8 cellular contexts compared by ENCODE assay signal in the genomic region with DNA sequence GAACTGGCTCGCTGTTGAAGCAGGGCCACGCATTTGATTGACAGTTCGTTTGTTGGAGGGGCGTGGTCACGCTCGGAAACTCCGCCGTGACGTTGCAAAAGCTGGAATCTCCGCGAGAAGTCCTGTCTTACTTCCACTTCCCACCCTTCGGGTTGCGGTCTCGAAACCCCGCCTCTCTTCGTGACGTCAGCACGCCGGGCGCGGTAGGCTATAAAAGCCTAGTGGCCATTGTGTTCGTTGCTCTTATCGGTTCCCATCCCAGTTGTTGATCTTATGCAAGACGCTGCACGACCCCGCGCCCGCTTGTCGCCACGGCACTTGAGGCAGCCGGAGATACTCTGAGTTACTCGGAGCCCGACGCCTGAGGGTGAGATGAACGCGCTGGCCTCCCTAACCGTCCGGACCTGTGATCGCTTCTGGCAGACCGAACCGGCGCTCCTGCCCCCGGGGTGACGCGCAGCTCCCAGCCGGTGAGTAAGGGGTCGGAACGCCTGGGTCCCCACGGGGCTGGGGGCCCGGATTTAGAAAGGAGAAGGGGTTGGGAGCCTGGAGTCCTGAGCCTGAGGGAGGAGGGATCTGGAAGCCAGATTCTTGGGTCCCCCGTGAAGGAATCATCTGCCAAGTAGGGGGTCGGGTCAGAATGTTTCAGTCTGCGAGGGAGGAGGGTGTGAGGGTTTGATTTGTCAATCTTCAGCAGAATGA. TPM values are rescaled to one million over a fixed set of nuclear protein-coding genes. Genes with fewer than 3 reads are reported as not detected.
DNase-seq lines count a peak whose midpoint lies in the region; ATAC-seq and FAIRE-seq lines count a peak whose summit lies in the region.

A gene (plus strand): TSS at position 240 of the 702 bp plus-strand sequence. CDS start 813 bp downstream, outside the sequence.

- peaks cover 0 to 5% (median 0%) of the 10 kb centered on the region in 5 donors for H3K9me3 Mint-ChIP-seq in CD8-positive, alpha-beta memory T cell

- H2AFZ ChIP-seq in Karpas-422 (ENCODE audit: low read length): peak within 1 kb of the TSS; percentile 58

- 0 to 1% methylated on average over 53 of the region's 53 CpGs for WGBS in esophagus, 2 donors

- peaks cover 32% of the 10 kb centered on the region for H3K4me1 ChIP-seq in CD8-positive, alpha-beta memory T cell (ENCODE audit: insufficient read depth, low read length)
- H3K4me1 ChIP-seq in Karpas-422 (ENCODE audit: low read length) (peaks cover 38% of the 10 kb centered on the region), esophagus (ENCODE audit: control insufficient read depth in 2 of 2, insufficient read depth in 2 of 2, low read length in 1 of 2) (peaks cover 10 to 13% of the 10 kb centered on the region in 2 donors), mucosa of rectum (ENCODE audit: control insufficient read depth in 2 of 2, insufficient read depth in 2 of 2, low read length in 2 of 2) (peaks cover 37 to 45% of the 10 kb centered on the region in 2 donors)

- H3K4me2 ChIP-seq in Karpas-422 (ENCODE audit: low read depth, low read length, poor library complexity, severe bottlenecking): peak within 1 kb of the TSS; percentile 97

- peak; percentile 92 to 99 (median 98) for DNase-seq in CD8-positive, alpha-beta memory T cell
- DNase-seq in Karpas-422 (peak; percentile 100), RCC 7860 (ENCODE audit: low spot score) (peak; percentile 93)
- DNase-seq in activated T-cell treated with anti-CD3 and anti-CD28 coated beads, Interleukin-2, amount 50 U/mL, for 48 hours: peak; percentile 100
- peak; percentile 97 to 100 for DNase-seq in stimulated activated CD8-positive, alpha-beta memory T cell treated with anti-CD3 and anti-CD28 coated beads, Interleukin-4, amount 100 ng/mL, for 4 hours (ENCODE audit: low read depth in 2 of 2, low spot score in 1 of 2)

- H3K9ac ChIP-seq in Karpas-422 (ENCODE audit: low read length): peak within 1 kb of the TSS; percentile 97
- peak within 1 kb of the TSS; percentile 99 to 100 for H3K9ac ChIP-seq in mucosa of rectum (ENCODE audit: low read depth in 1 of 2, low read length in 2 of 2)

- H3K27ac Mint-ChIP-seq in CD8-positive, alpha-beta memory T cell: peak within 1 kb of the TSS; percentile 99 to 100 (median 100)

- H3K4me3 ChIP-seq in CD8-positive, alpha-beta memory T cell (ENCODE audit: low read length): peak within 1 kb of the TSS; percentile 95
- H3K4me3 ChIP-seq in Karpas-422 (ENCODE audit: low read length) (peak within 1 kb of the TSS; percentile 95), esophagus (ENCODE audit: low read depth in 1 of 2, low read length in 2 of 2) (peak within 1 kb of the TSS; percentile 89 to 93), mucosa of rectum (ENCODE audit: low read length in 2 of 2) (peak within 1 kb of the TSS; percentile 90 to 100)

- H3K4me1 Mint-ChIP-seq in CD8-positive, alpha-beta memory T cell: peaks cover 39 to 45% (median 43%) of the 10 kb centered on the region in 3 donors

- H4K20me1 ChIP-seq in Karpas-422 (ENCODE audit: insufficient read depth, low read depth, low read length): peaks cover 12% of the 10 kb centered on the region; the same call in 1 of the 2 replicates

- POLR2A ChIA-PET in CD8-positive, alpha-beta memory T cell (lab: Charles Lee): interaction anchor here (1.0 to 2.2 kb wide), 7 partner anchors 8 to 509 kb away, joined by 4 to 17 read pairs (median 6); a partner anchor contains a TSS

- peaks cover 4 to 14% of the 10 kb centered on the region in 2 donors for H3K27me3 Mint-ChIP-seq in CD8-positive, alpha-beta memory T cell

- peaks cover 7% of the 10 kb centered on the region for H3K36me3 ChIP-seq in CD8-positive, alpha-beta memory T cell (ENCODE audit: insufficient read depth, low read length)
- H3K36me3 ChIP-seq in Karpas-422 (ENCODE audit: insufficient read depth, low read length) (0 out of 2 replicates have a peak, but pooled peaks cover 13% of the 10 kb centered on the region), esophagus (ENCODE audit: control insufficient read depth in 2 of 2, insufficient read depth in 2 of 2, low read length in 1 of 2) (peaks cover 11 to 16% of the 10 kb centered on the region in 2 donors), mucosa of rectum (ENCODE audit: control insufficient read depth in 2 of 2, insufficient read depth in 2 of 2, low read length in 2 of 2) (peaks cover 14 to 23% of the 10 kb centered on the region in 2 donors)

- peak within 1 kb of the TSS; percentile 100 for H3K27ac ChIP-seq in CD8-positive, alpha-beta memory T cell (ENCODE audit: low read depth, low read length)
- H3K27ac ChIP-seq in Karpas-422 (ENCODE audit: low read length) (peak within 1 kb of the TSS; percentile 82), esophagus (ENCODE audit: low read depth in 2 of 2, low read length in 1 of 2) (peak within 1 kb of the TSS; percentile 97 to 100), mucosa of rectum (ENCODE audit: low read depth in 2 of 2, low read length in 2 of 2) (peak within 1 kb of the TSS; percentile 99 to 100)

- H3K27me3 ChIP-seq in CD8-positive, alpha-beta memory T cell (ENCODE audit: insufficient read depth, low read length, poor library complexity, severe bottlenecking): no peaks in the 10 kb centered on the region
- H3K27me3 ChIP-seq in Karpas-422 (ENCODE audit: low read length): no peaks in the 10 kb centered on the region
- no peaks in the 10 kb centered on the region for H3K27me3 ChIP-seq in esophagus (ENCODE audit: control insufficient read depth in 1 of 2, insufficient read depth in 2 of 2, low read length in 2 of 2)
- H3K27me3 ChIP-seq in mucosa of rectum (ENCODE audit: control insufficient read depth in 2 of 2, insufficient read depth in 2 of 2, low read length in 2 of 2): no peaks in the 10 kb centered on the region

- peak; percentile 39 for ATAC-seq in GM21367 (IDR thresholded peaks at IDR 0.05; ENCODE audit: unreplicated experiment)

- FAIRE-seq in RCC 7860 (lab: Jason Lieb, UNC): peak; percentile 77

- CTCF ChIA-PET in CD8-positive, alpha-beta memory T cell (lab: Charles Lee): interaction anchor here (1.1 to 2.2 kb wide), 5 partner anchors 28 to 121 kb away, joined by 3 to 6 read pairs (median 4); a partner anchor contains a TSS

- no peaks in the 10 kb centered on the region for H3K9me2 ChIP-seq in Karpas-422 (replicated peaks; ENCODE audit: insufficient read depth, low read length)

- no peaks in the 10 kb centered on the region for H3K9me3 ChIP-seq in CD8-positive, alpha-beta memory T cell (ENCODE audit: low read length)
- H3K9me3 ChIP-seq in Karpas-422 (ENCODE audit: low read length) (no peaks in the 10 kb centered on the region), esophagus (ENCODE audit: control insufficient read depth in 2 of 2, insufficient read depth in 1 of 2, low read depth in 1 of 2, low read length in 1 of 2) (no peaks in the 10 kb centered on the region), mucosa of rectum (ENCODE audit: control insufficient read depth in 2 of 2, low read length in 2 of 2) (no peaks in the 10 kb centered on the region)

- peak within 1 kb of the TSS; percentile 97 to 100 (median 99) for H3K4me3 Mint-ChIP-seq in CD8-positive, alpha-beta memory T cell

- peaks cover 25% of the 10 kb centered on the region for H3K79me2 ChIP-seq in Karpas-422 (ENCODE audit: low read length)

- H3K36me3 Mint-ChIP-seq in CD8-positive, alpha-beta memory T cell: peaks cover 13 to 47% (median 17%) of the 10 kb centered on the region in 3 donors

RNA-seq across cellular contexts. Expression of the gene that starts here (rescaled TPM):
- total RNA-seq in CD8-positive, alpha-beta memory T cell: 10 to 100 TPM; 67.1 to 69.3 TPM
- polyA plus RNA-seq in CD8-positive, alpha-beta memory T cell: 159 TPM
- total RNA-seq in Karpas-422 (2014; rRNA removed; shearing (Covaris generic); ENCODE audit: low replicate concordance): 22.6 and 31.3 TPM in 2 replicates
- 100 to 1,000 TPM in 1 of 2 donors, 10 to 100 TPM in 1; 38.0 to 145 TPM for polyA plus RNA-seq in esophagus

Comparison
In these comparisons a context has a peak if more than half of its experiments do, and no peak if none do; other contexts are left out.
1. Peak in every context shown above with its lines: DNase-seq, ATAC-seq, H3K4me3 ChIP-seq and H3K27ac ChIP-seq.